1 cellular context compared by ENCODE assay signal in the genomic region with DNA sequence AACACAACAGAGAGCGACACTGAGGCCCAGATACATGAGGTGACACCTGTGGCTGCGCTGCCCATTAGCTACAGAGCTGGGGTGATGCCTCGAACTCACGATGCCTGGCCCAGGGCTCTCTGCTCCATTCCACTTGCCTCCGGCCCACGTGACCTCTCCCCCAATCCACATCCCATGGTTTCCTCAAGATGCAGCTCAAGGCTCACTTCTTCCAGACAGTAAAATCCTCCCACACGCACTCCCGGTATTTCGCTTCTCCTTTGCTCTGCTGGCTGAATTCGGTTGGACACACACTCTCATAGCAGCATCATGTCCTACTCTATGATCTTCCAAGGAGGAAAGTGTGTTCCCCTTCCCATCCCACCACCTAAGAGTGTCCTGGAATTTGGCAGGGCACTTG.
TF ChIP-seq lines count a peak whose summit lies in the region.

No MANE protein-coding gene starts in this region.

TF ChIP-seq in IMR-90, 13 proteins besides CTCF, POLR2A, EP300 and RAD21 (continued from another document):
- TF ChIP-seq, protein P1, sequence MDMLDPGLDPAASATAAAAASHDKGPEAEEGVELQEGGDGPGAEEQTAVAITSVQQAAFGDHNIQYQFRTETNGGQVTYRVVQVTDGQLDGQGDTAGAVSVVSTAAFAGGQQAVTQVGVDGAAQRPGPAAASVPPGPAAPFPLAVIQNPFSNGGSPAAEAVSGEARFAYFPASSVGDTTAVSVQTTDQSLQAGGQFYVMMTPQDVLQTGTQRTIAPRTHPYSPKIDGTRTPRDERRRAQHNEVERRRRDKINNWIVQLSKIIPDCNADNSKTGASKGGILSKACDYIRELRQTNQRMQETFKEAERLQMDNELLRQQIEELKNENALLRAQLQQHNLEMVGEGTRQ (IDR thresholded peaks at IDR 0.05; ENCODE audit: low read depth, low read length) = no peak
- TF ChIP-seq BHLHE40 (IDR thresholded peaks at IDR 0.05; ENCODE audit: low read depth, low read length) (no peak), MAFK (IDR thresholded peaks at IDR 0.05; ENCODE audit: low read depth, low read length) (no peak), MAZ (IDR thresholded peaks at IDR 0.05; ENCODE audit: borderline replicate concordance, low read depth, low read length) (no peak), MXI1 (IDR thresholded peaks at IDR 0.05; ENCODE audit: borderline replicate concordance, low read depth, low read length) (no peak), RFX5 (IDR thresholded peaks at IDR 0.05; ENCODE audit: low read depth, low read length) (no peak)
